8 cellular contexts compared by ENCODE assay signal in the genomic region with DNA sequence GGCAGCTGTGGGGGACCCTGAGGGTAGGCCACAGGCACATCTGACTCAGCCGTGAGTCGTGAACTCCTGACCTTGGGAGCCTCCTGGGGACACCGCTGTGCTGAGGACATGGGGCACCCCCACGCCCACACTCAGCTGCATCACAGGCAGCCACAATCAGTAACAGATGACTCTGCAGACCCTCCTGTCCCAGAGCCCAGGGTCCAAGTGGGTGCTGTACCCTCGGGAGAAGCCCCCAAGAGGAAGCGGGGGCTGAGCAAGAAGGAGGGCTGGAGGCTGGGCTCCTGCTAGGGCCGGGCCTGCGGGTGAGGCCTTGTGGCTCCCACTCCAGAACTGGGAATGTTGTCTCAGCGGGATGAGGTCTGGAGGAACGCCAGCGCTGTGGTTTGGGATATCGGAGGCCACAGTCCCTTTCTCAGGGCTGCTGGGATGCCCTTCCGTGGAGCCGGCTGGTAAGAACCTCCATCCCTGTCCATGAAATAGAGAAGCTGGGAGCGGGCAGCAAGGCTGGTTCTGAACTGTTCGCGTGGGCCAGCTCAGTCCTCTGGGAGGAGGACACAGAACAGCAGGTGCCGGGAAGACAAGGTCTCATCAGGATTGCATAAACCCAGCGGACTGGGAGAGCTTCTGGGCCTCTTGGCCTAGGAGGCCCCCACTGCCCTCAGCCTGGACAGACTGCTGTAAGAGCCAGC. TPM values are rescaled to one million over a fixed set of nuclear protein-coding genes. Genes with fewer than 3 reads are reported as not detected.
DNase-seq lines count a peak whose midpoint lies in the region; ATAC-seq and TF ChIP-seq lines count a peak whose summit lies in the region.

No MANE protein-coding gene starts in this region.

- intact Hi-C loops in right cardiac atrium (cut with DNase I), result no loop called here

- DNase-seq in DMS 273 (lab: John Stamatoyannopoulos, UW; ENCODE audit: unreplicated experiment), result peak; percentile 72
- no peak for DNase-seq in DMS 273 treated with DMSO at 0.1 percent for 48 hours (lab: John Stamatoyannopoulos, UW)
- DNase-seq in right cardiac atrium, result peak in 2 of 3 donors; percentile 75 to 79
- DNase-seq in NCI-H1694 treated with DMSO at 0.1 percent for 48 hours (lab: John Stamatoyannopoulos, UW), result no peak
- DNase-seq in SKM-1 treated with dmso at 0.1 percent for 144 hours (lab: John Stamatoyannopoulos, UW; ENCODE audit: unreplicated experiment), result no peak

- H3K27ac ChIP-seq in right cardiac atrium (ENCODE audit: low read length), result peak overlapping the region; percentile 6

- 55% methylated on average over 19 of the region's 19 CpGs for WGBS in right cardiac atrium

- H3K9me3 ChIP-seq in right cardiac atrium (ENCODE audit: control insufficient read depth, low read length), result no peaks in the 10 kb centered on the region

- peaks cover 24% of the 10 kb centered on the region for H3K27me3 Mint-ChIP-seq in stimulated activated memory B cell treated with anti-CD40 and anti-IgM and Interleukin-4, amounts not matched to agents 10 μg/mL and 1 μg/mL and 100 μg/mL, for 72 hours

- no peaks in the 10 kb centered on the region for H3K9me3 Mint-ChIP-seq in stimulated activated memory B cell treated with anti-CD40 and anti-IgM and Interleukin-4, amounts not matched to agents 10 μg/mL and 1 μg/mL and 100 μg/mL, for 72 hours

- ATAC-seq in SK-N-SH treated with all-trans-retinoic acid at 6 μM for 48 hours (peak; percentile 3), right cardiac atrium (no peak), GM18502 (IDR thresholded peaks at IDR 0.05; ENCODE audit: poor library complexity, unreplicated experiment) (no peak)
- peak; percentile 41 for ATAC-seq in stimulated activated memory B cell treated with anti-CD40 and anti-IgM and Interleukin-4, amounts not matched to agents 10 μg/mL and 1 μg/mL and 100 μg/mL, for 72 hours

- H3K36me3 Mint-ChIP-seq in stimulated activated memory B cell treated with anti-CD40 and anti-IgM and Interleukin-4, amounts not matched to agents 10 μg/mL and 1 μg/mL and 100 μg/mL, for 72 hours, result no peaks in the 10 kb centered on the region

- H3K4me1 ChIP-seq in right cardiac atrium (ENCODE audit: control insufficient read depth, insufficient read depth, low read length), result peaks cover 2% of the 10 kb centered on the region

- H3K4me3 Mint-ChIP-seq in stimulated activated memory B cell treated with anti-CD40 and anti-IgM and Interleukin-4, amounts not matched to agents 10 μg/mL and 1 μg/mL and 100 μg/mL, for 72 hours, result no peak overlapping the region

- no peaks in the 10 kb centered on the region for H3K27me3 ChIP-seq in right cardiac atrium (ENCODE audit: control insufficient read depth, insufficient read depth)

- H3K27ac Mint-ChIP-seq in stimulated activated memory B cell treated with anti-CD40 and anti-IgM and Interleukin-4, amounts not matched to agents 10 μg/mL and 1 μg/mL and 100 μg/mL, for 72 hours, result no peak overlapping the region

- no peak overlapping the region for H3K4me3 ChIP-seq in right cardiac atrium (ENCODE audit: low read length)

- H3K4me1 Mint-ChIP-seq in stimulated activated memory B cell treated with anti-CD40 and anti-IgM and Interleukin-4, amounts not matched to agents 10 μg/mL and 1 μg/mL and 100 μg/mL, for 72 hours, result peaks cover 43% of the 10 kb centered on the region

TF ChIP-seq in SK-N-SH treated with all-trans-retinoic acid at 6 μM for 48 hours, 23 proteins besides CTCF, POLR2A, EP300 and RAD21:
- TF ChIP-seq RARB (CRISPR knock-in tag; IDR thresholded peaks at IDR 0.05) (no peak), CREB5 (CRISPR knock-in tag; IDR thresholded peaks at IDR 0.05; ENCODE audit: low read depth) (no peak), ZC3H10 (CRISPR knock-in tag; IDR thresholded peaks at IDR 0.05) (no peak)

RNA-seq across cellular contexts. Expression of gene LAMA5, which starts 3.1 kb away (rescaled TPM):
- 10 to 100 TPM; 77.4 to 97.9 (median 86.8) TPM for total RNA-seq in right cardiac atrium
- polyA plus RNA-seq in right cardiac atrium, result 93.7 TPM

RNA-seq across cellular contexts. Expression of gene RPS21, which starts 16.6 kb away (rescaled TPM):
- 100 to 1,000 TPM; 703 to 815 (median 736) TPM for total RNA-seq in right cardiac atrium
- polyA plus RNA-seq in right cardiac atrium, result 2,060 TPM

RNA-seq across cellular contexts. Expression of gene CABLES2, which starts 36.8 kb away (rescaled TPM):
- 10 to 100 TPM; 12.3 to 29.4 (median 16.3) TPM for total RNA-seq in right cardiac atrium
- 10.9 TPM for polyA plus RNA-seq in right cardiac atrium

RNA-seq across cellular contexts. Expression of gene RBBP8NL, which starts 57.1 kb away (rescaled TPM):
- not detected for total RNA-seq in right cardiac atrium
- not detected for polyA plus RNA-seq in right cardiac atrium

Comparison
In these comparisons a context has a peak if more than half of its experiments do, and no peak if none do; other contexts are left out.
1. DNase-seq: peak in DMS 273 (single experiment) and right cardiac atrium (2 of 3); none in DMS 273 treated with DMSO at 0.1 percent for 48 hours (single experiment), NCI-H1694 treated with DMSO at 0.1 percent for 48 hours (single experiment) and SKM-1 treated with dmso at 0.1 percent for 144 hours (single experiment).
2. ATAC-seq: peak in SK-N-SH treated with all-trans-retinoic acid at 6 μM for 48 hours (single experiment) and stimulated activated memory B cell treated with anti-CD40 and anti-IgM and Interleukin-4, amounts not matched to agents 10 μg/mL and 1 μg/mL and 100 μg/mL, for 72 hours (single experiment); none in right cardiac atrium (0 of 2) and GM18502 (single experiment).